20 cellular contexts compared by ENCODE assay signal in the genomic region with DNA sequence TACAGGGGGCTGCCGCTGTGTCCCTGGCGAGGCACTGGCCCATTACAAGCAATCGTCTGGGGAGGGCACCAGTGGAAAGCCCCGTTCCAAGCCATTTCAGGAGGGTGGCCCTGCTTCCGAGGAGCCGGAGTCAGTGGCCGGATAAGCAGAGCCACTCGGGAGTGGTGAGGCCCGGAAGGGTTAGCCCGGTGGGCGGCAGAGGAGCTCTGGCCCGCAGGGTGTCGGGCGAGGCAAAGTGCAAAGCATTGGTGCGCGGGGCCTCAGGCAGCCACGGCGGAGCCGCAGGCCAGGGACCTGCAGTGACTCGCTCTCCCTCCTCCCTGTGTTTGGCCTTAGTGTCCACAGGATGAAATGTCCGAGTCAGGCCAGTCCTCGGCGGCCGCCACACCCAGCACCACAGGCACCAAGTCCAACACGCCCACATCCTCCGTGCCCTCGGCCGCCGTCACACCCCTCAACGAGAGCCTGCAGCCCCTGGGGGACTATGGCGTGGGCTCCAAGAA. TPM values are rescaled to one million over a fixed set of nuclear protein-coding genes. Genes with fewer than 3 reads are reported as not detected.
DNase-seq lines count a peak whose midpoint lies in the region; ATAC-seq, FAIRE-seq and TF ChIP-seq lines count a peak whose summit lies in the region.
"Had no signal": no experiment of that assay in that cellular context is flagged by ENCODE, and none has a peak within 500 bp of the region (broad histone marks: within the 10 kb centered on the region; RNA-seq: fewer than 3 reads in every experiment).

No MANE protein-coding gene starts in this region.

- H3K27ac Mint-ChIP-seq in astrocyte (ENCODE audit: unreplicated experiment), result no peak overlapping the region
- H3K27ac Mint-ChIP-seq: activated T-helper 2 cell treated with anti-CD3 and anti-CD28 coated beads, Interferon-gamma antibody, Interleukin-2, Interleukin-4, amounts not matched to agents 10 μg/mL and 5 μg/mL and 100 μg/mL, durations not matched to agents 14 hours and 24 hours and 36 hours had no signal

- no peak overlapping the region for H2BK15ac ChIP-seq in neuronal stem cell (ENCODE audit: low read length)

- H3K9ac ChIP-seq in astrocyte (ENCODE audit: low read length), result peak overlapping the region; percentile 88
- H3K9ac ChIP-seq in neuronal stem cell (ENCODE audit: low read depth, low read length, poor library complexity), result peak overlapping the region; percentile 44

- no peak overlapping the region for H2BK120ac ChIP-seq in neuronal stem cell (ENCODE audit: low read depth, low read length)

- peaks cover 10% of the 10 kb centered on the region for H3K36me3 Mint-ChIP-seq in astrocyte (ENCODE audit: low read depth, unreplicated experiment)

- peaks cover 12% of the 10 kb centered on the region for H3K79me2 ChIP-seq in astrocyte (ENCODE audit: insufficient read depth, low read length)

- H3K9me3 Mint-ChIP-seq in astrocyte (ENCODE audit: unreplicated experiment), result no peaks in the 10 kb centered on the region
- H3K9me3 Mint-ChIP-seq: activated T-helper 2 cell treated with anti-CD3 and anti-CD28 coated beads, Interferon-gamma antibody, Interleukin-2, Interleukin-4, amounts not matched to agents 10 μg/mL and 5 μg/mL and 100 μg/mL, durations not matched to agents 14 hours and 24 hours and 36 hours; H9; naive thymus-derived CD8-positive, alpha-beta T cell had no signal

- H3K4me2 ChIP-seq in astrocyte (ENCODE audit: low read length) (peak overlapping the region; percentile 83), neuronal stem cell (ENCODE audit: insufficient read depth, low read length, poor library complexity, severe bottlenecking) (no peak overlapping the region)
- H3K4me2 ChIP-seq: BLaER1 treated with 17β-estradiol and CSF1 and Interleukin-3, amounts not matched to agents 10 nM and 100 nM had no signal

- H3K27ac ChIP-seq in astrocyte (ENCODE audit: low read depth, low read length) (peak overlapping the region; percentile 99), neuronal stem cell (replicated peaks; ENCODE audit: low read length) (no peak overlapping the region)
- H3K27ac ChIP-seq: ascending aorta, left ventricle myocardium inferior, psoas muscle, suprapubic skin had no signal

- H3K4me3 Mint-ChIP-seq in astrocyte (ENCODE audit: unreplicated experiment), result no peak overlapping the region
- H3K4me3 Mint-ChIP-seq: H9; naive thymus-derived CD8-positive, alpha-beta T cell had no signal

- H2AFZ ChIP-seq in astrocyte (ENCODE audit: low read depth, low read length), result no peak overlapping the region
- no peak overlapping the region for H2AFZ ChIP-seq in neuronal stem cell (ENCODE audit: low read length)

- H3K27me3 ChIP-seq in astrocyte (ENCODE audit: insufficient read depth, low read length) (no peaks in the 10 kb centered on the region), neuronal stem cell (ENCODE audit: control insufficient read depth in 3 of 3, insufficient read depth in 3 of 3, low read depth in 1 of 3, low read length in 3 of 3) (no peaks in the 10 kb centered on the region)
- H3K27me3 ChIP-seq: ascending aorta; BLaER1 treated with 17β-estradiol and CSF1 and Interleukin-3, amounts not matched to agents 10 nM and 100 nM; suprapubic skin had no signal

- no CpG with 5 or more reads among the region's 31 CpGs for WGBS in neuronal stem cell (ENCODE audit: extremely low coverage in 2 of 2, insufficient read length in 2 of 2, insufficient replicate concordance in 1 of 2), 2 donors

- H3K4me3 ChIP-seq in astrocyte (ENCODE audit: insufficient read depth, low read depth, low read length) (no peak overlapping the region), neuronal stem cell (ENCODE audit: low read length in 2 of 2) (no peak overlapping the region)
- H3K4me3 ChIP-seq: ascending aorta; BLaER1 treated with 17β-estradiol and CSF1 and Interleukin-3, amounts not matched to agents 10 nM and 100 nM; left ventricle myocardium inferior; psoas muscle; suprapubic skin had no signal

- no peak overlapping the region for H4K8ac ChIP-seq in neuronal stem cell (ENCODE audit: low read depth, low read length)

- no peak overlapping the region for H3K4ac ChIP-seq in neuronal stem cell (ENCODE audit: low read length)

- in situ Hi-C loops in G401 (cut with HindIII; ENCODE audit: low sequenced_read_pairs), result no loop called here

- peaks cover 19% of the 10 kb centered on the region for H3K4me1 Mint-ChIP-seq in astrocyte (ENCODE audit: low read depth, unreplicated experiment)
- H3K4me1 Mint-ChIP-seq: H9; naive thymus-derived CD8-positive, alpha-beta T cell had no signal

- no peaks in the 10 kb centered on the region for H3K9me3 ChIP-seq in astrocyte (ENCODE audit: insufficient read depth, low read depth, low read length)
- H3K9me3 ChIP-seq in neuronal stem cell (replicated peaks in 1 of 2; ENCODE audit: control insufficient read depth in 2 of 2, insufficient read depth in 1 of 2, low read depth in 1 of 2, low read length in 2 of 2), result peaks cover 0 to 1% of the 10 kb centered on the region in 2 donors
- H3K9me3 ChIP-seq: ascending aorta; BLaER1 treated with 17β-estradiol and CSF1 and Interleukin-3, amounts not matched to agents 10 nM and 100 nM; left ventricle myocardium inferior; psoas muscle; suprapubic skin had no signal

- H3K18ac ChIP-seq in neuronal stem cell (ENCODE audit: low read length), result no peak overlapping the region

- peaks cover 11% of the 10 kb centered on the region for H3K36me3 ChIP-seq in astrocyte (ENCODE audit: insufficient read depth, low read length)
- H3K36me3 ChIP-seq in neuronal stem cell (replicated peaks in 1 of 2; ENCODE audit: control insufficient read depth in 2 of 2, insufficient read depth in 2 of 2, low read length in 2 of 2), result peaks cover 38 to 83% of the 10 kb centered on the region in 2 donors

- H4K20me1 ChIP-seq in astrocyte (ENCODE audit: insufficient read depth, low read length), result peaks cover 28% of the 10 kb centered on the region

- TF ChIP-seq CTCF in astrocyte (IDR thresholded peaks at IDR 0.05; ENCODE audit: insufficient read depth, low read depth, low read length), result no peak

- peak overlapping the region; percentile 41 for H2BK12ac ChIP-seq in neuronal stem cell (ENCODE audit: low read length)

- DNase-seq in G401 (ENCODE audit: low spot score), result peak; percentile 42
- DNase-seq in astrocyte (ENCODE audit: low read depth), result peak; percentile 69
- no peak for DNase-seq in neuronal stem cell (ENCODE audit: low spot score)
- no peak for DNase-seq in GM03348 (ENCODE audit: low spot score)
- DNase-seq: dermis blood vessel endothelial cell; DMS79; H9; Kasumi-1; left ventricle myocardium inferior; naive thymus-derived CD8-positive, alpha-beta T cell; NCI-H146; NCI-H510A treated with DMSO at 0.1 percent for 48 hours; OCI-M1; psoas muscle had no signal

- no peak for FAIRE-seq in astrocyte (lab: Jason Lieb, UNC)

- H2AK5ac ChIP-seq in neuronal stem cell (ENCODE audit: low read depth, low read length), result no peak overlapping the region

- no peak overlapping the region for H4K91ac ChIP-seq in neuronal stem cell (ENCODE audit: low read depth, low read length, poor library complexity)

- H2BK5ac ChIP-seq in neuronal stem cell (ENCODE audit: low read length), result no peak overlapping the region

- H3K23ac ChIP-seq in neuronal stem cell (ENCODE audit: low read depth, low read length, poor library complexity), result peak overlapping the region; percentile 65

- H3K14ac ChIP-seq in neuronal stem cell (ENCODE audit: low read length), result no peak overlapping the region

- H3K4me1 ChIP-seq in astrocyte (ENCODE audit: insufficient read depth, low read length) (peaks cover 34% of the 10 kb centered on the region), neuronal stem cell (ENCODE audit: control insufficient read depth in 2 of 2, insufficient read depth in 1 of 2, low read depth in 1 of 2, low read length in 2 of 2) (no peaks in the 10 kb centered on the region)
- H3K4me1 ChIP-seq: ascending aorta, left ventricle myocardium inferior, psoas muscle, suprapubic skin had no signal

- ATAC-seq in HG03045 (IDR thresholded peaks at IDR 0.05; ENCODE audit: unreplicated experiment), result no peak
- no peak for ATAC-seq in GM21528 (IDR thresholded peaks at IDR 0.05; ENCODE audit: low FRiP score, unreplicated experiment)
- ATAC-seq: naive thymus-derived CD8-positive, alpha-beta T cell had no signal

- H3K27me3 Mint-ChIP-seq in astrocyte (ENCODE audit: low read depth, unreplicated experiment), result no peaks in the 10 kb centered on the region
- H3K27me3 Mint-ChIP-seq: naive thymus-derived CD8-positive, alpha-beta T cell had no signal

- H3K79me1 ChIP-seq in neuronal stem cell (ENCODE audit: low read depth, low read length), result peaks cover 1% of the 10 kb centered on the region

RNA-seq across cellular contexts. Expression of gene NME3, which starts 24.6 kb away (rescaled TPM):
- 64.4 and 76.9 TPM in 2 replicates for total RNA-seq in G401 (2014; rRNA removed; shearing (Covaris generic))
- 36.3 and 42.7 TPM in 2 replicates for total RNA-seq in astrocyte
- 38.5 TPM for polyA plus RNA-seq in neuronal stem cell (2013, experiment 1 of 2)
- 35.4 TPM for polyA plus RNA-seq in neuronal stem cell (2013, experiment 2 of 2)

RNA-seq across cellular contexts. Expression of gene EME2, which starts 25.9 kb away (rescaled TPM):
- 10.4 and 10.6 TPM in 2 replicates for total RNA-seq in G401 (2014; rRNA removed; shearing (Covaris generic))
- 21.4 and 23.3 TPM in 2 replicates for total RNA-seq in astrocyte
- 3.6 TPM for polyA plus RNA-seq in neuronal stem cell (2013, experiment 1 of 2)
- polyA plus RNA-seq in neuronal stem cell (2013, experiment 2 of 2), result 3.3 TPM

RNA-seq across cellular contexts. Expression of gene MRPS34, which starts 26.2 kb away (rescaled TPM):
- 276 and 281 TPM in 2 replicates for total RNA-seq in G401 (2014; rRNA removed; shearing (Covaris generic))
- 74.0 and 80.2 TPM in 2 replicates for total RNA-seq in astrocyte
- 108 TPM for polyA plus RNA-seq in neuronal stem cell (2013, experiment 1 of 2)
- 110 TPM for polyA plus RNA-seq in neuronal stem cell (2013, experiment 2 of 2)

RNA-seq across cellular contexts. Expression of gene SPSB3, which starts 35.6 kb away (rescaled TPM):
- total RNA-seq in G401 (2014; rRNA removed; shearing (Covaris generic)), result 14.0 and 27.3 TPM in 2 replicates
- 21.8 and 23.3 TPM in 2 replicates for total RNA-seq in astrocyte
- 25.2 TPM for polyA plus RNA-seq in neuronal stem cell (2013, experiment 1 of 2)
- 23.3 TPM for polyA plus RNA-seq in neuronal stem cell (2013, experiment 2 of 2)

RNA-seq across cellular contexts. Expression of gene NUBP2, which starts 36.0 kb away (rescaled TPM):
- 128 and 160 TPM in 2 replicates for total RNA-seq in G401 (2014; rRNA removed; shearing (Covaris generic))
- total RNA-seq in astrocyte, result 41.4 and 45.2 TPM in 2 replicates
- polyA plus RNA-seq in neuronal stem cell (2013, experiment 1 of 2), result 52.2 TPM
- polyA plus RNA-seq in neuronal stem cell (2013, experiment 2 of 2), result 50.6 TPM

Comparison
In these comparisons a context has a peak if more than half of its experiments do, and no peak if none do; other contexts are left out.
1. DNase-seq: peak in G401 (single experiment) and astrocyte (single experiment); none in neuronal stem cell (single experiment) and GM03348 (single experiment).